ENCODE assay signal across 8 cellular contexts in the genomic region with DNA sequence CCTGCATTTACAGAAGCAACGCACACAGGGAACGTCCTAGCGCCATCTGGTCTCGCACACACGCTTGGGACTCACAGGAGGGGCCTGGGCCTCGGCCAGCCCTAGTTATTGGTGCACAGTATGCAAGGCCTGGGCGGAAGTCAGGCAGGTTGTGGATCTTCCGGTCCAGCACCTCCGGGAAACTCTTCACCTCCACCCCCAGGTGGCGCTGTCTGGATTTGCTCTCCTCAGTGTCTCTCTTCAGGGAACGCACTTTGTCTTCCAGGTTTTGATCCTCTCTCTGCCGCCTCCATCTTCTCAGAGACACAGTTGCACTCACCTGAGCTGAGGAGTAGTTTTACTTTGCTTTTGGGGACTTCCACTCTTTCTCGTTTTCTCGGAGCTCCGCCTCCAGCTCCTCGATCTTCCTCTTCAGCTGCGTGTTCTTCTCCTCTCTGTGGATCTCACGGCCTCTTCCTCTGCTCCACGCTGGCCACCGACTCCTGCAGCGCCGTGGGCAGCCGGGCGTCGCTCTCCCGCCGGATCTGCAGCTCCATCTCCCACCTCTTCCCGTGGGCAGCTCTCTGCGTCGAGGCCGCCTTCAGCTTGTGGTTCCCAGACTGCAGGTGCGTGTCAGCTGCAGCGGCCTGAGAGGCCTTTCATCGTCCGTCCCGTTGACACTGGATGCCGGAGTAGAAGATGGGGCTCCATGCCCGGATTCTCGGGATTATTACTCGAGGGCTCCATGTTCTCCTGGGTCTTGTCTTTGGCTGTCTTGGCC.
DNase-seq lines count a peak whose midpoint lies in the region; ATAC-seq, FAIRE-seq and TF ChIP-seq lines count a peak whose summit lies in the region.

No MANE protein-coding gene starts in this region.

- H3K27me3 ChIP-seq in spleen (replicated peaks in 1 of 7) (no peaks in the 10 kb centered on the region), gastroesophageal sphincter (peaks cover 10% of the 10 kb centered on the region)

- H3K4me1 ChIP-seq in spleen (peaks cover 0 to 3% (median 0%) of the 10 kb centered on the region in 6 donors), gastroesophageal sphincter (no peaks in the 10 kb centered on the region)

- no peak for ATAC-seq in gastroesophageal sphincter

- no peaks in the 10 kb centered on the region for H3K9me3 ChIP-seq in spleen
- H3K9me3 ChIP-seq in gastroesophageal sphincter, result no peaks in the 10 kb centered on the region

- 84 to 93% (median 87%) methylated on average over 40 of the region's 40 CpGs for WGBS in spleen, 5 donors
- WGBS in gastroesophageal sphincter (ENCODE audit: low coverage in 1 of 2), 2 donors, result 77 to 84% methylated on average over 6 to 36 of the region's 40 CpGs

- TF ChIP-seq CTCF in D721Med (IDR thresholded peaks at IDR 0.05; ENCODE audit: insufficient read depth, missing control alignments) (peak; percentile 24), spleen (IDR thresholded peaks at IDR 0.05 in 8 of 11, conservative IDR thresholded peaks at IDR 0.05 in 3 of 11) (peak in 9 of 11 experiments; percentile 9 to 72 (median 40)), gastroesophageal sphincter (IDR thresholded peaks at IDR 0.05) (no peak)

- no peak overlapping the region for H3K4me3 ChIP-seq in spleen
- no peak overlapping the region for H3K4me3 ChIP-seq in gastroesophageal sphincter

- no peak for FAIRE-seq in D721Med (lab: Jason Lieb, UNC)

- TF ChIP-seq POLR2A in spleen (IDR thresholded peaks at IDR 0.05) (no peak), gastroesophageal sphincter (IDR thresholded peaks at IDR 0.05) (no peak)

- H3K27ac ChIP-seq in spleen (no peak overlapping the region), gastroesophageal sphincter (no peak overlapping the region)

- TF ChIP-seq EP300 in gastroesophageal sphincter (IDR thresholded peaks at IDR 0.05), result no peak

- DNase-seq in D721Med (ENCODE audit: insufficient read length, low spot score), result no peak
- DNase-seq in M059J (ENCODE audit: low read depth), result peak; percentile 16
- DNase-seq in activated CD8-positive, alpha-beta memory T cell treated with anti-CD3 and anti-CD28 coated beads for 48 hours (ENCODE audit: low read depth in 2 of 3, low spot score in 2 of 3), result peak; percentile 6 to 42 (median 29)
- DNase-seq in spleen, result no peak
- DNase-seq in NCI-H128 (lab: John Stamatoyannopoulos, UW; ENCODE audit: unreplicated experiment), result no peak
- no peak for DNase-seq in DMS79 treated with DMSO at 0.1 percent for 48 hours (lab: John Stamatoyannopoulos, UW)
- DNase-seq in COLO829 (ENCODE audit: low spot score), result no peak

- intact Hi-C loops in spleen (cut with DNase I; ENCODE audit: low total_unique reads), result no loop called here

- H3K36me3 ChIP-seq in spleen (no peaks in the 10 kb centered on the region), gastroesophageal sphincter (no peaks in the 10 kb centered on the region)

Comparison
In these comparisons a context has a peak if more than half of its experiments do, and no peak if none do; other contexts are left out.
1. DNase-seq: peak in M059J (single experiment) and activated CD8-positive, alpha-beta memory T cell treated with anti-CD3 and anti-CD28 coated beads for 48 hours (3 of 3); none in D721Med (single experiment), spleen (single experiment), NCI-H128 (single experiment), DMS79 treated with DMSO at 0.1 percent for 48 hours (single experiment) and COLO829 (single experiment).
2. CTCF ChIP-seq: peak in D721Med (single experiment) and spleen (9 of 11); none in gastroesophageal sphincter (0 of 4).